ENCODE assay signal across 8 cellular contexts in the genomic region with DNA sequence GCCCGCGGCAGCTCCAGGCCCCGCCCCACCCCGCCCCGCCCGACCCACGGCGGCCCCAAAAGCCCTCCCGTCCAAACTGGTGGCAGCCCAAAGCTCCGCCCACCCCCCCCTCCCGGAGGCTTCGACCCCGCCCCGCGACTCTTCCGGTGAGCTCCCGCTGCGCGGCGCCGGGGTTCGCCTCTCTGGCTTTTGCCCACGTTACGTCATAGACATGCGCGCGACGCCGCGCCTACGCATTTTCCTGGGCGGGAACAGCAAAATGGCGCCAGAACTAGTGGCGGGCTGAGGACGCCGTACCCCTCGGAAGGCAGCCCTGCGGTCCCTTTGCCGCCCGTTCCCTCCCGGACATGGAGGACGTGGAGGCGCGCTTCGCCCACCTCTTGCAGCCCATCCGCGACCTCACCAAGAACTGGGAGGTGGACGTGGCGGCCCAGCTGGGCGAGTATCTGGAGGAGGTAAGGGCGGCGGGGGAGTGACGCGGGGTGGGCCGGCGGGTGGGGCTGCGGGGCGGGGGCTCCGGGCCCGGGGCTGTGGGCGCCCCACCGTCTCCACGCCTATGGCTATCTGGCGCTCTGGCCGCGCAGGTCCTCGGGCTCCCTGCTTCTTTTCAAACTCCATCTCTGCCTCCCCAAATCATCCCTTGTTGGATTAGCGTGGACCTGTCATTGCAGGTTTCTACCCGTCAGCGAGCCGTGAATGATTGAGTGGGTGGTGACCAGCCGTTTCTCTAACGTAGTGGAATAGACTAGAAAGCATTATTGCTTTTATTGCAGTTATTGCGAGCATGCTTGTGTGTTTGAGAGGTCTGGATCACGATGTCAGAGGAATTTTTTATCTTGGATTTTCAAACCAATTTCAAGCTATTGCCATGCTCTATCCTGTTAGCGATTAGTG. TPM values are rescaled to one million over a fixed set of nuclear protein-coding genes. Genes with fewer than 3 reads are reported as not detected.
DNase-seq lines count a peak whose midpoint lies in the region; ATAC-seq and TF ChIP-seq lines count a peak whose summit lies in the region.

A gene (plus strand): TSS at position 234 of the 894 bp plus-strand sequence. CDS start 114 bp downstream, at position 348.

- DNase-seq in AG10803 (ENCODE audit: low read depth) (peak; percentile 94), NCI-H510A treated with DMSO at 0.1 percent for 48 hours (lab: John Stamatoyannopoulos, UW) (peak; percentile 76), colonic mucosa (peak; percentile 97)
- DNase-seq in activated CD4-positive, alpha-beta T cell treated with anti-CD3 and anti-CD28 coated beads, Interleukin-2, amount 10 ng/mL, durations not matched to agents 24 days and 14 days = peak; percentile 100
- peak in 3 of 4 experiments; percentile 96 to 98 (median 96) for DNase-seq in stimulated activated CD4-positive, alpha-beta T cell treated with anti-CD3 and anti-CD28 coated beads, Interleukin-1b, Interleukin-23, amount 100 ng/mL, for 24 hours (ENCODE audit: low read depth in 4 of 4, low spot score in 1 of 4)

- peak within 1 kb of the TSS; percentile 91 to 95 for H3K9ac ChIP-seq in colonic mucosa (ENCODE audit: low read depth in 2 of 2, low read length in 2 of 2)

- peaks cover 9% of the 10 kb centered on the region for H3K36me3 ChIP-seq in colonic mucosa

- H3K27me3 Mint-ChIP-seq in activated CD4-positive, alpha-beta T cell treated with anti-CD3 and anti-CD28 coated beads, Interleukin-2, amount 10 ng/mL, durations not matched to agents 24 days and 14 days = peaks cover 1% of the 10 kb centered on the region

- H3K27ac Mint-ChIP-seq in activated CD4-positive, alpha-beta T cell treated with anti-CD3 and anti-CD28 coated beads, Interleukin-2, amount 10 ng/mL, durations not matched to agents 24 days and 14 days = peak within 1 kb of the TSS; percentile 97

- H3K4me3 ChIP-seq in AG10803 (ENCODE audit: low read length) = peak within 1 kb of the TSS; percentile 97
- peak within 1 kb of the TSS; percentile 74 for H3K4me3 ChIP-seq in colonic mucosa

- no peak for TF ChIP-seq CTCF in AG10803 (conservative IDR thresholded peaks at IDR 0.05; ENCODE audit: low read length)
- no peak for TF ChIP-seq CTCF in colonic mucosa (IDR thresholded peaks at IDR 0.05)

- no peaks in the 10 kb centered on the region for H3K9me3 Mint-ChIP-seq in activated CD4-positive, alpha-beta T cell treated with anti-CD3 and anti-CD28 coated beads, Interleukin-2, amount 10 ng/mL, durations not matched to agents 24 days and 14 days

- peaks cover 8% of the 10 kb centered on the region for H3K36me3 Mint-ChIP-seq in activated CD4-positive, alpha-beta T cell treated with anti-CD3 and anti-CD28 coated beads, Interleukin-2, amount 10 ng/mL, durations not matched to agents 24 days and 14 days (ENCODE audit: low read depth)

- H3K9me3 ChIP-seq in colonic mucosa = no peaks in the 10 kb centered on the region

- H3K4me3 Mint-ChIP-seq in activated CD4-positive, alpha-beta T cell treated with anti-CD3 and anti-CD28 coated beads, Interleukin-2, amount 10 ng/mL, durations not matched to agents 24 days and 14 days = peak within 1 kb of the TSS; percentile 90

- no peaks in the 10 kb centered on the region for H3K27me3 ChIP-seq in colonic mucosa
- H3K27me3 ChIP-seq in layer of hippocampus (ENCODE audit: control insufficient read depth, insufficient read depth, low read length) = no peaks in the 10 kb centered on the region

- peaks cover 16% of the 10 kb centered on the region for H3K4me1 ChIP-seq in colonic mucosa

- peak within 1 kb of the TSS; percentile 72 for H3K27ac ChIP-seq in colonic mucosa
- H3K27ac ChIP-seq in layer of hippocampus (ENCODE audit: low read depth, low read length) = peak within 1 kb of the TSS; percentile 89

- peak; percentile 75 for ATAC-seq in GM19043 (IDR thresholded peaks at IDR 0.05; ENCODE audit: low read depth, unreplicated experiment)
- peak; percentile 73 for ATAC-seq in HG03354 (IDR thresholded peaks at IDR 0.05; ENCODE audit: poor library complexity, severe bottlenecking, unreplicated experiment)

- intact Hi-C loops in activated CD4-positive, alpha-beta T cell treated with anti-CD3 and anti-CD28 coated beads, Interleukin-2, amount 10 ng/mL, durations not matched to agents 24 days and 14 days (cut with micrococcal nuclease) = loop anchor here (1.0 to 10.0 kb wide), 8 partner anchors 17 to 256 kb away; a partner anchor contains a TSS
- intact Hi-C loops in colonic mucosa (cut with DNase I) = loop anchor here (10.0 kb wide), 1 partner anchor 253 kb away; a partner anchor contains a TSS

- H3K4me1 Mint-ChIP-seq in activated CD4-positive, alpha-beta T cell treated with anti-CD3 and anti-CD28 coated beads, Interleukin-2, amount 10 ng/mL, durations not matched to agents 24 days and 14 days = peaks cover 17% of the 10 kb centered on the region

RNA-seq across cellular contexts. Expression of the gene that starts here (rescaled TPM):
- 131 and 133 TPM in 2 replicates for total RNA-seq in activated CD4-positive, alpha-beta T cell treated with anti-CD3 and anti-CD28 coated beads, Interleukin-2, amount 10 ng/mL, durations not matched to agents 24 days and 14 days
- 10 to 100 TPM; 27.4 to 71.5 TPM for total RNA-seq in colonic mucosa

Comparison
In these comparisons a context has a peak if more than half of its experiments do, and no peak if none do; other contexts are left out.
1. Peak in every context shown above with its lines: DNase-seq, ATAC-seq, H3K4me3 ChIP-seq and H3K27ac ChIP-seq.